ENCODE assay signal across 1 cellular context in genomic region chr7:155298834-155299538, GRCh38.
TF ChIP-seq lines count a peak whose summit lies in the region.

No MANE protein-coding gene starts in this region.

TF ChIP-seq in HEK293, 187 proteins besides CTCF, POLR2A, EP300 and RAD21 (continued from another document):
- peak; percentile 93 for TF ChIP-seq ZNF341 (tag by site-specific recombination; IDR thresholded peaks at IDR 0.05; ENCODE audit: low read depth)
- TF ChIP-seq SP3 (tag by site-specific recombination; IDR thresholded peaks at IDR 0.05): peak; percentile 55
TF ChIP-seq in HEK293: peak in this region for 21.
